In genomic region chr13:36418022-36418805, GRCh38 we compare ENCODE assay signal across 1 cellular context.
TF ChIP-seq lines count a peak whose summit lies in the region.

No MANE protein-coding gene starts in this region.

TF ChIP-seq in WTC11, 78 proteins besides CTCF, POLR2A, EP300 and RAD21 (continued from another document):
- no peak for TF ChIP-seq HMGXB4 (CRISPR knock-in tag; IDR thresholded peaks at IDR 0.05)
- TF ChIP-seq JAZF1 (CRISPR knock-in tag; IDR thresholded peaks at IDR 0.05), result no peak
- TF ChIP-seq CBFB (CRISPR knock-in tag; IDR thresholded peaks at IDR 0.05; ENCODE audit: low read depth), result no peak
- no peak for TF ChIP-seq CREB1 (CRISPR knock-in tag; IDR thresholded peaks at IDR 0.05)
- TF ChIP-seq AR (CRISPR knock-in tag; IDR thresholded peaks at IDR 0.05), result no peak
- TF ChIP-seq IRF2 (CRISPR knock-in tag; IDR thresholded peaks at IDR 0.05; ENCODE audit: borderline replicate concordance, low read depth), result no peak
- TF ChIP-seq SMAD3 (CRISPR knock-in tag; IDR thresholded peaks at IDR 0.05; ENCODE audit: borderline replicate concordance), result no peak
- TF ChIP-seq ZNF121 (CRISPR knock-in tag; IDR thresholded peaks at IDR 0.05), result no peak
- TF ChIP-seq TEAD1 (CRISPR knock-in tag; IDR thresholded peaks at IDR 0.05), result no peak
- TF ChIP-seq NR3C1 (CRISPR knock-in tag; conservative IDR thresholded peaks at IDR 0.05; ENCODE audit: low read depth), result no peak
TF ChIP-seq in WTC11: peak in this region for 0.
